ENCODE assay signal across 1 cellular context in the genomic region with DNA sequence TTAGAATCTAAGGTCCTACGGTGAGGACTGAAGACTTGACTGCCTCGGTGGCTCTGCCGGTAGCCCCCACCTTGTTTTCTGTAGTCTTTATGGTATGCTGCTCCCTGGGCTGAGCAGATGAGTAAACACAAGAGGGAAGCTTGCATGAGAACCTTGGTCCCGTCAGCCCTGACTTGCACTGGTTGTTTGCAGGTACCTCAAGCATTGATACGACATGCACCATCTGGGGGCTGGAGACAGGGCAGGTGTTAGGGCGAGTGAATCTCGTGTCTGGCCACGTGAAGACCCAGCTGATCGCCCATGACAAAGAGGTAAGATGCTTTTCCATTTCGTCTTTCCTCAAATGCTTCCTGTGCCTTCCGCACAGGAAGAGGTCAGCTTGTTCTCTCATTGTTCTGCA.
A peak's percentile ranks its signal among the peaks of the same experiment; 100 is the strongest.
TF ChIP-seq lines count a peak whose summit lies in the region.

No MANE protein-coding gene starts in this region.

TF ChIP-seq in endothelial cell of umbilical vein, 7 proteins besides CTCF, POLR2A, EP300 and RAD21:
- TF ChIP-seq FOS (IDR thresholded peaks at IDR 0.05; ENCODE audit: borderline replicate concordance, insufficient read depth, low read length) (no peak), GATA2 (IDR thresholded peaks at IDR 0.05; ENCODE audit: insufficient read depth, insufficient read length, low read depth, low read length) (no peak), JUN (IDR thresholded peaks at IDR 0.05; ENCODE audit: borderline replicate concordance, insufficient read depth, insufficient read length, low read depth) (no peak), MYC (IDR thresholded peaks at IDR 0.05; ENCODE audit: low read depth, low read length) (no peak), POLR2AphosphoS5 (IDR thresholded peaks at IDR 0.05; ENCODE audit: insufficient read depth, low read depth, low read length) (no peak)
- TF ChIP-seq, protein P1, sequence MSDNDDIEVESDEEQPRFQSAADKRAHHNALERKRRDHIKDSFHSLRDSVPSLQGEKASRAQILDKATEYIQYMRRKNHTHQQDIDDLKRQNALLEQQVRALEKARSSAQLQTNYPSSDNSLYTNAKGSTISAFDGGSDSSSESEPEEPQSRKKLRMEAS (IDR thresholded peaks at IDR 0.05; ENCODE audit: insufficient read depth, insufficient read length), result peak; percentile 46
